ENCODE assay signal across 8 cellular contexts in genomic region chr10:79445708-79446450, GRCh38. TPM values are rescaled to one million over a fixed set of nuclear protein-coding genes. Genes with fewer than 3 reads are reported as not detected.
A peak's percentile ranks its signal among the peaks of the same experiment; 100 is the strongest.
DNase-seq lines count a peak whose midpoint lies in the region; ATAC-seq, FAIRE-seq and TF ChIP-seq lines count a peak whose summit lies in the region.

No MANE protein-coding gene starts in this region.

- peak overlapping the region; percentile 68; the same call in 1 of the 2 replicates for H2AK5ac ChIP-seq in IMR-90 (ENCODE audit: low read depth, low read length)

- peaks cover 8 to 44% of the 10 kb centered on the region in 2 experiments; a peak in 3 of 4 replicates for H3K79me1 ChIP-seq in IMR-90 (ENCODE audit: low read depth in 1 of 2, low read length in 2 of 2)

- TF ChIP-seq CTCF in D721Med (IDR thresholded peaks at IDR 0.05; ENCODE audit: insufficient read depth, missing control alignments) (no peak), IMR-90 (conservative IDR thresholded peaks at IDR 0.05; ENCODE audit: low read depth, low read length) (no peak)

- in situ Hi-C loops in IMR-90 (cut with MboI; ENCODE audit: low sequenced_read_pairs): no loop called here

- FAIRE-seq in D721Med (lab: Jason Lieb, UNC): no peak

- peaks cover 12% of the 10 kb centered on the region; the same call in 1 of the 2 replicates for H3K36me3 ChIP-seq in IMR-90 (ENCODE audit: control insufficient read depth, insufficient read depth, low read length)

- H2AFZ ChIP-seq in IMR-90 (replicated peaks; ENCODE audit: low read length, poor library complexity): peak overlapping the region; percentile 88

- no CpG with 5 or more reads among the region's 48 CpGs for WGBS in IMR-90 (ENCODE audit: extremely low coverage in 2 of 2, insufficient read length in 1 of 2), 2 experiments

- ATAC-seq in GM21576 (IDR thresholded peaks at IDR 0.05; ENCODE audit: unreplicated experiment) (peak; percentile 94), IMR-90 (ENCODE audit: low read depth) (peak; percentile 90)

- H3K36me3 Mint-ChIP-seq in activated T-cell treated with anti-CD3 and anti-CD28 coated beads, Interleukin-2, amount 50 U/mL, for 24 hours (ENCODE audit: low read depth): no peaks in the 10 kb centered on the region

- H3K4me3 Mint-ChIP-seq in activated T-cell treated with anti-CD3 and anti-CD28 coated beads, Interleukin-2, amount 50 U/mL, for 24 hours: peak overlapping the region; percentile 62

- peak overlapping the region; percentile 60 for H2AK9ac ChIP-seq in IMR-90 (replicated peaks; ENCODE audit: low read depth, low read length, poor library complexity)

- H3K27me3 ChIP-seq in IMR-90 (ENCODE audit: control insufficient read depth, insufficient read depth, low read length): no peaks in the 10 kb centered on the region

- peak overlapping the region; percentile 44 to 90; a peak in 3 of 4 replicates for H4K8ac ChIP-seq in IMR-90 (ENCODE audit: low read depth in 2 of 2, low read length in 2 of 2)

- CTCF ChIA-PET in IMR-90 (lab: Yijun Ruan, JAX): no interaction called here

- H2BK20ac ChIP-seq in IMR-90 (ENCODE audit: low read depth, low read length): 0 out of 2 replicates have a peak overlapping the region, but pooled peaks have one; percentile 8

- POLR2A ChIA-PET in IMR-90 (lab: Charles Lee; ENCODE audit: unreplicated experiment): no interaction called here

- DNase-seq in D721Med (ENCODE audit: insufficient read length, low spot score): peak; percentile 89
- DNase-seq in IMR-90: peak; percentile 99
- peak; percentile 52 for DNase-seq in OCI-M2 (lab: John Stamatoyannopoulos, UW; ENCODE audit: unreplicated experiment)
- peak; percentile 96 for DNase-seq in activated T-cell treated with anti-CD3 and anti-CD28 coated beads, Interleukin-2, amount 50 U/mL, for 24 hours
- DNase-seq in erythroblast (lab: John Stamatoyannopoulos, UW): peak; percentile 96 to 97
- DNase-seq in mucosa of gallbladder (ENCODE audit: low spot score): peak; percentile 98
- peak; percentile 83 to 93 for DNase-seq in stimulated activated CD8-positive, alpha-beta memory T cell treated with anti-CD3 and anti-CD28 coated beads, Interleukin-4, amount 100 ng/mL, for 1 hour (ENCODE audit: low read depth in 2 of 2, low spot score in 1 of 2)

- dilution Hi-C loops in IMR-90 (cut with HindIII; ENCODE audit: low sequenced_read_pairs, unreplicated experiment): no loop called here

- H2BK120ac ChIP-seq in IMR-90 (ENCODE audit: low read depth, low read length): peak overlapping the region; percentile 67

- peaks cover 27% of the 10 kb centered on the region for H3K4me1 Mint-ChIP-seq in activated T-cell treated with anti-CD3 and anti-CD28 coated beads, Interleukin-2, amount 50 U/mL, for 24 hours (ENCODE audit: low read depth)

- peak overlapping the region; percentile 73 for H3K18ac ChIP-seq in IMR-90 (ENCODE audit: low read depth, low read length)

- H4K20me1 ChIP-seq in IMR-90 (ENCODE audit: insufficient read depth, low read length): peaks cover 36% of the 10 kb centered on the region

- peaks cover 27% of the 10 kb centered on the region for H3K9me1 ChIP-seq in IMR-90 (ENCODE audit: insufficient read depth, low read length)

- peaks cover 18% of the 10 kb centered on the region for H3K27me3 Mint-ChIP-seq in activated T-cell treated with anti-CD3 and anti-CD28 coated beads, Interleukin-2, amount 50 U/mL, for 24 hours

- peak overlapping the region; percentile 72; the same call in 2 of the 3 replicates for H2BK15ac ChIP-seq in IMR-90 (ENCODE audit: low read depth, low read length)

- H3K4me2 ChIP-seq in IMR-90 (ENCODE audit: low read depth, low read length): peak overlapping the region; percentile 89

- H3K9me3 Mint-ChIP-seq in activated T-cell treated with anti-CD3 and anti-CD28 coated beads, Interleukin-2, amount 50 U/mL, for 24 hours: no peaks in the 10 kb centered on the region

- peak overlapping the region; percentile 80 for H2BK5ac ChIP-seq in IMR-90 (ENCODE audit: low read depth, low read length, poor library complexity, severe bottlenecking)

- H3K9ac ChIP-seq in IMR-90 (ENCODE audit: low read depth, low read length): peak overlapping the region; percentile 87

- intact Hi-C loops in IMR-90 (cut with micrococcal nuclease): loop anchor here (1.0 to 2.0 kb wide), 3 partner anchors 21 to 47 kb away; no protein-coding TSS in a partner anchor

- H3K27ac ChIP-seq in IMR-90 (ENCODE audit: insufficient read depth, low read length): peak overlapping the region; percentile 92

- H3K14ac ChIP-seq in IMR-90 (replicated peaks; ENCODE audit: low read depth, low read length): peak overlapping the region; percentile 76

- H4K5ac ChIP-seq in IMR-90 (ENCODE audit: low read depth, low read length): peak overlapping the region; percentile 70

- peak overlapping the region; percentile 88 for H3K4ac ChIP-seq in IMR-90 (ENCODE audit: low read depth, low read length)

- no TSS peak for BruUV-seq in IMR-90 (replicated peaks; lab: Mats Ljungman, UMichigan)

- no peaks in the 10 kb centered on the region for H3K9me3 ChIP-seq in IMR-90 (ENCODE audit: control insufficient read depth, insufficient read depth, low read length)

- peaks cover 29% of the 10 kb centered on the region for H3K4me1 ChIP-seq in IMR-90 (ENCODE audit: control insufficient read depth, insufficient read depth, low read length)

- peak overlapping the region; percentile 38 for H3K4me3 ChIP-seq in IMR-90 (ENCODE audit: insufficient read depth, low read depth, low read length)

- H3K27ac Mint-ChIP-seq in activated T-cell treated with anti-CD3 and anti-CD28 coated beads, Interleukin-2, amount 50 U/mL, for 24 hours: peak overlapping the region; percentile 6

- TF ChIP-seq RAD21 in IMR-90 (IDR thresholded peaks at IDR 0.05; ENCODE audit: low read length): no peak; the same call in 1 of the 2 replicates

- H4K91ac ChIP-seq in IMR-90 (ENCODE audit: insufficient read depth, low read depth, low read length): peak overlapping the region; percentile 61

- H3K23ac ChIP-seq in IMR-90 (ENCODE audit: low read depth, low read length): peak overlapping the region; percentile 92

- H3K56ac ChIP-seq in IMR-90 (ENCODE audit: extremely low read depth, insufficient read depth, low read length): peak overlapping the region; percentile 54

- TF ChIP-seq POLR2A in IMR-90 (IDR thresholded peaks at IDR 0.05; ENCODE audit: low read depth, low read length) (peak; percentile 62), erythroblast (IDR thresholded peaks at IDR 0.05; ENCODE audit: low read length) (no peak)

TF ChIP-seq in IMR-90, 13 proteins besides CTCF, POLR2A, EP300 and RAD21:
- TF ChIP-seq MAZ (IDR thresholded peaks at IDR 0.05; ENCODE audit: borderline replicate concordance, low read depth, low read length) (peak; percentile 94), MXI1 (IDR thresholded peaks at IDR 0.05; ENCODE audit: borderline replicate concordance, low read depth, low read length) (peak; percentile 46; the same call in 1 of the 2 replicates), NFE2L2 (IDR thresholded peaks at IDR 0.05; ENCODE audit: low read depth, low read length) (no peak), USF2 (IDR thresholded peaks at IDR 0.05; ENCODE audit: low read depth, low read length) (peak; percentile 37; the same call in 1 of the 2 replicates)

RNA-seq across cellular contexts. Expression of gene ZCCHC24, which starts 0.5 kb away (rescaled TPM):
- total RNA-seq in IMR-90 (2012; rRNA removed): 12.2 and 15.1 TPM in 2 replicates
- 25.9 and 29.9 TPM in 2 replicates for polyA plus RNA-seq in IMR-90 (2012; rRNA removed)
- polyA plus RNA-seq in IMR-90 (2012; cell fraction: cytosol; rRNA removed): 19.8 and 29.3 TPM in 2 replicates
- polyA plus RNA-seq in IMR-90 (2012; cell fraction: nucleus; rRNA removed; ENCODE audit: low replicate concordance): 22.4 and 28.3 TPM in 2 replicates
- total RNA-seq in mucosa of gallbladder: 36.7 TPM

Comparison
In these comparisons a context has a peak if more than half of its experiments do, and no peak if none do; other contexts are left out.
1. Peak in every context shown above with its lines: DNase-seq, ATAC-seq, H3K4me3 ChIP-seq and H3K27ac ChIP-seq.